1 cellular context compared by ENCODE assay signal in the genomic region with DNA sequence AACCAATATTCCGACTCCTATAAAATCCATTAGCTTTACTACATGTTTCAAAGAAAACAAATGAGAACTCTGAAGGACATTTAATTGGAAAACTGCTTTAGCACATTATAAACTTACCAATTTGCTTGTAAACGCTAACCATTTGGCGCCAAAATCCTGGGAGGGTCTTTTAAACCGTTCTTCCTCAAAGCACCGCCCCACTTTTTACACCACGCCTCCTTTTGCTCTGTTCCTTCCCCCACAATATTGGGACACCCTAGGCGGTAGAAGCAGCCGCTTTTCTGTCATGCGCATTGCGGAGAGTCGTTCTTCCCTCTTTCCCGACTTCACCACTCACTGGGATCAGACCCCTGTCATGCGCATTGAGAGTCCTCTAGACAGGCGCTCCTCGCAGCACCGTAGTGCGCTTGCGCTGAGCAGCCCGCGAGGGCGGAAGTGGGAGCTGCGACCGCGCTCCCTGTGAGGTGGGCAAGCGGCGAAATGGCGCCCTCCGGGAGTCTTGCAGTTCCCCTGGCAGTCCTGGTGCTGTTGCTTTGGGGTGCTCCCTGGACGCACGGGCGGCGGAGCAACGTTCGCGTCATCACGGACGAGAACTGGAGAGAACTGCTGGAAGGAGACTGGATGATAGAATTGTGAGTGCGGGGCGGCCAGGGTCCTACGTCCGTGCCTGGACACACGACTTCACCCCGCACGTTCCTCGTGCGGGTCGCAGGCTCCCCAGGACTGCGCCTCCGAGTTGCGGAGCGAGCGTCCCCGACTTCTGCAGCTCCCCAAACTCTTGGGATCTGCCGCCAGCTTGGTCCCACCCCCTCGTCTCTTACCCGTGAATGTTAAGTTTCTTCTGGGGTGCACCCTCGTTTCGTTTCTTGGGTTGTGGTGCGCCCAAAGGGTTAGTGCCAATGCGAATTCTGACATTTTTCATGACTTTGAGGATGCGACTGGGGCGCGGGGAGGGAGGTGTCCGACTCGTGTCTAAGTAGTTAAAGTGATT.
TF ChIP-seq lines count a peak whose summit lies in the region.

A gene with protein sequence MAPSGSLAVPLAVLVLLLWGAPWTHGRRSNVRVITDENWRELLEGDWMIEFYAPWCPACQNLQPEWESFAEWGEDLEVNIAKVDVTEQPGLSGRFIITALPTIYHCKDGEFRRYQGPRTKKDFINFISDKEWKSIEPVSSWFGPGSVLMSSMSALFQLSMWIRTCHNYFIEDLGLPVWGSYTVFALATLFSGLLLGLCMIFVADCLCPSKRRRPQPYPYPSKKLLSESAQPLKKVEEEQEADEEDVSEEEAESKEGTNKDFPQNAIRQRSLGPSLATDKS (plus strand): TSS at position 435 of the 991 bp plus-strand sequence. CDS start 46 bp downstream, at position 481.

TF ChIP-seq in HepG2, 621 proteins besides CTCF, POLR2A, EP300 and RAD21 (continued from another document and continues in another):
- TF ChIP-seq, protein P1, sequence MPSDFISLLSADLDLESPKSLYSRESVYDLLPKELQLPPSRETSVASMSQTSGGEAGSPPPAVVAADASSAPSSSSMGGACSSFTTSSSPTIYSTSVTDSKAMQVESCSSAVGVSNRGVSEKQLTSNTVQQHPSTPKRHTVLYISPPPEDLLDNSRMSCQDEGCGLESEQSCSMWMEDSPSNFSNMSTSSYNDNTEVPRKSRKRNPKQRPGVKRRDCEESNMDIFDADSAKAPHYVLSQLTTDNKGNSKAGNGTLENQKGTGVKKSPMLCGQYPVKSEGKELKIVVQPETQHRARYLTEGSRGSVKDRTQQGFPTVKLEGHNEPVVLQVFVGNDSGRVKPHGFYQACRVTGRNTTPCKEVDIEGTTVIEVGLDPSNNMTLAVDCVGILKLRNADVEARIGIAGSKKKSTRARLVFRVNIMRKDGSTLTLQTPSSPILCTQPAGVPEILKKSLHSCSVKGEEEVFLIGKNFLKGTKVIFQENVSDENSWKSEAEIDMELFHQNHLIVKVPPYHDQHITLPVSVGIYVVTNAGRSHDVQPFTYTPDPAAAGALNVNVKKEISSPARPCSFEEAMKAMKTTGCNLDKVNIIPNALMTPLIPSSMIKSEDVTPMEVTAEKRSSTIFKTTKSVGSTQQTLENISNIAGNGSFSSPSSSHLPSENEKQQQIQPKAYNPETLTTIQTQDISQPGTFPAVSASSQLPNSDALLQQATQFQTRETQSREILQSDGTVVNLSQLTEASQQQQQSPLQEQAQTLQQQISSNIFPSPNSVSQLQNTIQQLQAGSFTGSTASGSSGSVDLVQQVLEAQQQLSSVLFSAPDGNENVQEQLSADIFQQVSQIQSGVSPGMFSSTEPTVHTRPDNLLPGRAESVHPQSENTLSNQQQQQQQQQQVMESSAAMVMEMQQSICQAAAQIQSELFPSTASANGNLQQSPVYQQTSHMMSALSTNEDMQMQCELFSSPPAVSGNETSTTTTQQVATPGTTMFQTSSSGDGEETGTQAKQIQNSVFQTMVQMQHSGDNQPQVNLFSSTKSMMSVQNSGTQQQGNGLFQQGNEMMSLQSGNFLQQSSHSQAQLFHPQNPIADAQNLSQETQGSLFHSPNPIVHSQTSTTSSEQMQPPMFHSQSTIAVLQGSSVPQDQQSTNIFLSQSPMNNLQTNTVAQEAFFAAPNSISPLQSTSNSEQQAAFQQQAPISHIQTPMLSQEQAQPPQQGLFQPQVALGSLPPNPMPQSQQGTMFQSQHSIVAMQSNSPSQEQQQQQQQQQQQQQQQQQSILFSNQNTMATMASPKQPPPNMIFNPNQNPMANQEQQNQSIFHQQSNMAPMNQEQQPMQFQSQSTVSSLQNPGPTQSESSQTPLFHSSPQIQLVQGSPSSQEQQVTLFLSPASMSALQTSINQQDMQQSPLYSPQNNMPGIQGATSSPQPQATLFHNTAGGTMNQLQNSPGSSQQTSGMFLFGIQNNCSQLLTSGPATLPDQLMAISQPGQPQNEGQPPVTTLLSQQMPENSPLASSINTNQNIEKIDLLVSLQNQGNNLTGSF (CRISPR knock-in tag; IDR thresholded peaks at IDR 0.05) = peak; percentile 64; the same call in 1 of the 2 replicates
- TF ChIP-seq ZNF567 (CRISPR knock-in tag; IDR thresholded peaks at IDR 0.05; ENCODE audit: borderline replicate concordance) = no peak
- TF ChIP-seq, protein P2, sequence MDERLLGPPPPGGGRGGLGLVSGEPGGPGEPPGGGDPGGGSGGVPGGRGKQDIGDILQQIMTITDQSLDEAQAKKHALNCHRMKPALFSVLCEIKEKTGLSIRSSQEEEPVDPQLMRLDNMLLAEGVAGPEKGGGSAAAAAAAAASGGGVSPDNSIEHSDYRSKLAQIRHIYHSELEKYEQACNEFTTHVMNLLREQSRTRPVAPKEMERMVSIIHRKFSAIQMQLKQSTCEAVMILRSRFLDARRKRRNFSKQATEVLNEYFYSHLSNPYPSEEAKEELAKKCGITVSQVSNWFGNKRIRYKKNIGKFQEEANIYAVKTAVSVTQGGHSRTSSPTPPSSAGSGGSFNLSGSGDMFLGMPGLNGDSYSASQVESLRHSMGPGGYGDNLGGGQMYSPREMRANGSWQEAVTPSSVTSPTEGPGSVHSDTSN (CRISPR knock-in tag; IDR thresholded peaks at IDR 0.05) = no peak
- TF ChIP-seq, protein P3, sequence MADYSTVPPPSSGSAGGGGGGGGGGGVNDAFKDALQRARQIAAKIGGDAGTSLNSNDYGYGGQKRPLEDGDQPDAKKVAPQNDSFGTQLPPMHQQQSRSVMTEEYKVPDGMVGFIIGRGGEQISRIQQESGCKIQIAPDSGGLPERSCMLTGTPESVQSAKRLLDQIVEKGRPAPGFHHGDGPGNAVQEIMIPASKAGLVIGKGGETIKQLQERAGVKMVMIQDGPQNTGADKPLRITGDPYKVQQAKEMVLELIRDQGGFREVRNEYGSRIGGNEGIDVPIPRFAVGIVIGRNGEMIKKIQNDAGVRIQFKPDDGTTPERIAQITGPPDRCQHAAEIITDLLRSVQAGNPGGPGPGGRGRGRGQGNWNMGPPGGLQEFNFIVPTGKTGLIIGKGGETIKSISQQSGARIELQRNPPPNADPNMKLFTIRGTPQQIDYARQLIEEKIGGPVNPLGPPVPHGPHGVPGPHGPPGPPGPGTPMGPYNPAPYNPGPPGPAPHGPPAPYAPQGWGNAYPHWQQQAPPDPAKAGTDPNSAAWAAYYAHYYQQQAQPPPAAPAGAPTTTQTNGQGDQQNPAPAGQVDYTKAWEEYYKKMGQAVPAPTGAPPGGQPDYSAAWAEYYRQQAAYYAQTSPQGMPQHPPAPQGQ (CRISPR knock-in tag; IDR thresholded peaks at IDR 0.05; ENCODE audit: borderline replicate concordance) = no peak
- TF ChIP-seq, protein P4, sequence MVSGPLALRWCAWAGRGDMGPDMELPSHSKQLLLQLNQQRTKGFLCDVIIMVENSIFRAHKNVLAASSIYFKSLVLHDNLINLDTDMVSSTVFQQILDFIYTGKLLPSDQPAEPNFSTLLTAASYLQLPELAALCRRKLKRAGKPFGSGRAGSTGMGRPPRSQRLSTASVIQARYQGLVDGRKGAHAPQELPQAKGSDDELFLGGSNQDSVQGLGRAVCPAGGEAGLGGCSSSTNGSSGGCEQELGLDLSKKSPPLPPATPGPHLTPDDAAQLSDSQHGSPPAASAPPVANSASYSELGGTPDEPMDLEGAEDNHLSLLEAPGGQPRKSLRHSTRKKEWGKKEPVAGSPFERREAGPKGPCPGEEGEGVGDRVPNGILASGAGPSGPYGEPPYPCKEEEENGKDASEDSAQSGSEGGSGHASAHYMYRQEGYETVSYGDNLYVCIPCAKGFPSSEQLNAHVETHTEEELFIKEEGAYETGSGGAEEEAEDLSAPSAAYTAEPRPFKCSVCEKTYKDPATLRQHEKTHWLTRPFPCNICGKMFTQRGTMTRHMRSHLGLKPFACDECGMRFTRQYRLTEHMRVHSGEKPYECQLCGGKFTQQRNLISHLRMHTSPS (CRISPR knock-in tag; IDR thresholded peaks at IDR 0.05; ENCODE audit: low read depth) = no peak; the same call in 1 of the 2 replicates
- TF ChIP-seq ZNF672 (CRISPR knock-in tag; IDR thresholded peaks at IDR 0.05) = no peak
- TF ChIP-seq ZFAT (CRISPR knock-in tag; conservative IDR thresholded peaks at IDR 0.05) = no peak
- TF ChIP-seq ZNF329 (CRISPR knock-in tag; IDR thresholded peaks at IDR 0.05; ENCODE audit: low read depth) = no peak
- peak; percentile 91 for TF ChIP-seq YY1 (IDR thresholded peaks at IDR 0.05; ENCODE audit: insufficient read depth, insufficient replicate concordance, low read depth, low read length)
- no peak for TF ChIP-seq ZNF761 (CRISPR knock-in tag; conservative IDR thresholded peaks at IDR 0.05)
- no peak for TF ChIP-seq ZNF674 (CRISPR knock-in tag; IDR thresholded peaks at IDR 0.05; ENCODE audit: low read depth)
- no peak; the same call in 1 of the 2 replicates for TF ChIP-seq MAZ (IDR thresholded peaks at IDR 0.05; ENCODE audit: borderline replicate concordance, low read depth, low read length)
- TF ChIP-seq MAZ (CRISPR knock-in tag; IDR thresholded peaks at IDR 0.05; ENCODE audit: low read depth) = peak; percentile 76
- TF ChIP-seq, protein P5, sequence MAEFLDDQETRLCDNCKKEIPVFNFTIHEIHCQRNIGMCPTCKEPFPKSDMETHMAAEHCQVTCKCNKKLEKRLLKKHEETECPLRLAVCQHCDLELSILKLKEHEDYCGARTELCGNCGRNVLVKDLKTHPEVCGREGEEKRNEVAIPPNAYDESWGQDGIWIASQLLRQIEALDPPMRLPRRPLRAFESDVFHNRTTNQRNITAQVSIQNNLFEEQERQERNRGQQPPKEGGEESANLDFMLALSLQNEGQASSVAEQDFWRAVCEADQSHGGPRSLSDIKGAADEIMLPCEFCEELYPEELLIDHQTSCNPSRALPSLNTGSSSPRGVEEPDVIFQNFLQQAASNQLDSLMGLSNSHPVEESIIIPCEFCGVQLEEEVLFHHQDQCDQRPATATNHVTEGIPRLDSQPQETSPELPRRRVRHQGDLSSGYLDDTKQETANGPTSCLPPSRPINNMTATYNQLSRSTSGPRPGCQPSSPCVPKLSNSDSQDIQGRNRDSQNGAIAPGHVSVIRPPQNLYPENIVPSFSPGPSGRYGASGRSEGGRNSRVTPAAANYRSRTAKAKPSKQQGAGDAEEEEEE (CRISPR knock-in tag; IDR thresholded peaks at IDR 0.05; ENCODE audit: borderline replicate concordance) = peak; percentile 68; the same call in 1 of the 2 replicates
- 0 out of 2 replicates have a peak, but pooled peaks have one; percentile 49 for TF ChIP-seq ZBTB42 (CRISPR knock-in tag; IDR thresholded peaks at IDR 0.05)
- peak; percentile 50; the same call in 1 of the 2 replicates for TF ChIP-seq ZNF792 (CRISPR knock-in tag; IDR thresholded peaks at IDR 0.05)
- no peak for TF ChIP-seq JUND (CRISPR knock-in tag; IDR thresholded peaks at IDR 0.05)
- TF ChIP-seq FOXA1 (IDR thresholded peaks at IDR 0.05) = no peak
- TF ChIP-seq FOXA1 (CRISPR knock-in tag; IDR thresholded peaks at IDR 0.05) = no peak
- no peak for TF ChIP-seq ZFP36L2 (CRISPR knock-in tag; IDR thresholded peaks at IDR 0.05)
- no peak for TF ChIP-seq ZNF550 (CRISPR knock-in tag; IDR thresholded peaks at IDR 0.05; ENCODE audit: borderline replicate concordance)
- TF ChIP-seq REL (CRISPR knock-in tag; conservative IDR thresholded peaks at IDR 0.05) = peak; percentile 62; the same call in 1 of the 2 replicates
- TF ChIP-seq, protein P6, sequence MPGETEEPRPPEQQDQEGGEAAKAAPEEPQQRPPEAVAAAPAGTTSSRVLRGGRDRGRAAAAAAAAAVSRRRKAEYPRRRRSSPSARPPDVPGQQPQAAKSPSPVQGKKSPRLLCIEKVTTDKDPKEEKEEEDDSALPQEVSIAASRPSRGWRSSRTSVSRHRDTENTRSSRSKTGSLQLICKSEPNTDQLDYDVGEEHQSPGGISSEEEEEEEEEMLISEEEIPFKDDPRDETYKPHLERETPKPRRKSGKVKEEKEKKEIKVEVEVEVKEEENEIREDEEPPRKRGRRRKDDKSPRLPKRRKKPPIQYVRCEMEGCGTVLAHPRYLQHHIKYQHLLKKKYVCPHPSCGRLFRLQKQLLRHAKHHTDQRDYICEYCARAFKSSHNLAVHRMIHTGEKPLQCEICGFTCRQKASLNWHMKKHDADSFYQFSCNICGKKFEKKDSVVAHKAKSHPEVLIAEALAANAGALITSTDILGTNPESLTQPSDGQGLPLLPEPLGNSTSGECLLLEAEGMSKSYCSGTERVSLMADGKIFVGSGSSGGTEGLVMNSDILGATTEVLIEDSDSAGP (CRISPR knock-in tag; IDR thresholded peaks at IDR 0.05; ENCODE audit: borderline replicate concordance) = peak; percentile 81; the same call in 1 of the 2 replicates
- TF ChIP-seq, protein P7, sequence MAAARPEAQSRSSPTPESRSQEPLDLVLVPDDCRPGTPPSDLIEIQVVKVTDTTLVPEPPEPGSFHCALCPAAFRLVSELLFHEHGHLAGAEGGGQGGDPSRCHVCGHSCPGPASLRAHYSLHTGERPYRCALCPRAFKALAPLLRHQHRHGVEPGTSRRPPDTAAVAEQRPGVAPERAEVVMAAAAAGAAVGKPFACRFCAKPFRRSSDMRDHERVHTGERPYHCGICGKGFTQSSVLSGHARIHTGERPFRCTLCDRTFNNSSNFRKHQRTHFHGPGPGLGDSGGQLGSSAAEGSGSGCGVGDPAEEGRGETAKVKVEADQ (CRISPR knock-in tag; IDR thresholded peaks at IDR 0.05; ENCODE audit: borderline replicate concordance) = peak; percentile 76; the same call in 1 of the 2 replicates
- TF ChIP-seq NFE2 (CRISPR knock-in tag; IDR thresholded peaks at IDR 0.05) = no peak
- TF ChIP-seq ARHGAP35 (CRISPR knock-in tag; IDR thresholded peaks at IDR 0.05; ENCODE audit: borderline replicate concordance) = peak; percentile 32; the same call in 1 of the 2 replicates
- no peak for TF ChIP-seq ZFP37 (CRISPR knock-in tag; IDR thresholded peaks at IDR 0.05; ENCODE audit: borderline replicate concordance)
- TF ChIP-seq ZNF841 (CRISPR knock-in tag; IDR thresholded peaks at IDR 0.05; ENCODE audit: borderline replicate concordance) = no peak
- TF ChIP-seq, protein P8, sequence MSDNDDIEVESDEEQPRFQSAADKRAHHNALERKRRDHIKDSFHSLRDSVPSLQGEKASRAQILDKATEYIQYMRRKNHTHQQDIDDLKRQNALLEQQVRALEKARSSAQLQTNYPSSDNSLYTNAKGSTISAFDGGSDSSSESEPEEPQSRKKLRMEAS (IDR thresholded peaks at IDR 0.05) = peak; percentile 66; the same call in 1 of the 2 replicates
- TF ChIP-seq FOXC1 (CRISPR knock-in tag; IDR thresholded peaks at IDR 0.05; ENCODE audit: borderline replicate concordance) = peak; percentile 67; the same call in 1 of the 2 replicates
- no peak for TF ChIP-seq XBP1 (CRISPR knock-in tag; IDR thresholded peaks at IDR 0.05)
- no peak for TF ChIP-seq RARG (CRISPR knock-in tag; IDR thresholded peaks at IDR 0.05; ENCODE audit: low read depth)
- no peak for TF ChIP-seq DPF2 (CRISPR knock-in tag; IDR thresholded peaks at IDR 0.05; ENCODE audit: borderline replicate concordance, low read depth)
- no peak; the same call in 1 of the 2 replicates for TF ChIP-seq ZNF766 (CRISPR knock-in tag; IDR thresholded peaks at IDR 0.05; ENCODE audit: borderline replicate concordance)
- TF ChIP-seq ZNF570 (CRISPR knock-in tag; IDR thresholded peaks at IDR 0.05; ENCODE audit: borderline replicate concordance) = no peak
- TF ChIP-seq GATAD2A (CRISPR knock-in tag; IDR thresholded peaks at IDR 0.05) = no peak; the same call in 1 of the 2 replicates
- TF ChIP-seq, protein P9, sequence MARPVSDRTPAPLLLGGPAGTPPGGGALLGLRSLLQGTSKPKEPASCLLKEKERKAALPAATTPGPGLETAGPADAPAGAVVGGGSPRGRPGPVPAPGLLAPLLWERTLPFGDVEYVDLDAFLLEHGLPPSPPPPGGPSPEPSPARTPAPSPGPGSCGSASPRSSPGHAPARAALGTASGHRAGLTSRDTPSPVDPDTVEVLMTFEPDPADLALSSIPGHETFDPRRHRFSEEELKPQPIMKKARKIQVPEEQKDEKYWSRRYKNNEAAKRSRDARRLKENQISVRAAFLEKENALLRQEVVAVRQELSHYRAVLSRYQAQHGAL (CRISPR knock-in tag; IDR thresholded peaks at IDR 0.05; ENCODE audit: not compliant biosample characterization) = peak; percentile 56
- TF ChIP-seq ZSCAN30 (CRISPR knock-in tag; IDR thresholded peaks at IDR 0.05) = no peak
